In the genomic region with DNA sequence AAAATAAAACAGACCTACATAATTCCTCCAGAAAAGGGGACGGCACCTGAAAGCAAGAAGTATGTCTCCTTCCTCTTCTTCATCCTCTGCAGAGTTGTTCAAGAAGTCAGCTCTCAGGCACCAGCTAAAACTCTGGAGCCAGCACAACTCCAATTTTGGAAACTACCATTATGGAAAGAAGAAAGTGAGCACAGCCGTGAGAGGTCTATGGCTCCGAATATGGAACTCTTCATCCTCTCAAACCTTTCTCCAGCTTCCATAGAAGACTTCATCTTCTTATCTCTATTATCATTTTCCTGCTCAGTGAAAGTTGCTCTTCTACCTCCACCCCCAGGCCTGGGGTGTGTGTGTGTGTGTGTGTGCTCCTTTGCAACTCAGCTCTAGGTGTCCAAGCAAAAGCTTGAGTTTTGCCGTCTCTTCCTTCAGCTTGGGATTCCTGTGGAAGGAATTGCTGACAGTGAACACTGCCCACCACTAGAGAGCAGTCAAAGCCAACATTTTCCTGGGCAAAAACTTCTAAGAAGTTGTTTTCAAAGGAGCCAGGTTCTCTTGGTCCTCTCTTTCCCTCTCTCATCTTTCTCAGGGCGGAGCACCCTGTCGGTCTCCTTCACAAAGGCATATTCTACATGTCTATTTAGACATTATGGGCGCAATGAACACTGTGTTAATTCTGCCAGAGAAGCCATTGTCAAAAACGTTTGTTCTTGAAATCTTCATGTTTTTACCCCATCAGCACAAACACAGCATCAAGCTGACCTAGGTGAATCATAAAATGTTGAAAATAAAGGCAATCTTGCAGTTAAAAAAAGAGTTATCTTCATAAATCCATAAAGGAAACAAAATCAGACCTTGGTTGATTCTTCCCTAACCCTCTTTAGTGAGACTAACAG, we compare ENCODE assay signal across 8 cellular contexts.
DNase-seq lines count a peak whose midpoint lies in the region; ATAC-seq, FAIRE-seq and TF ChIP-seq lines count a peak whose summit lies in the region.

No MANE protein-coding gene starts in this region.

- no peak overlapping the region for H3K4me3 ChIP-seq in AG09309 (ENCODE audit: control insufficient read depth, low read depth, low read length)
- H3K4me3 ChIP-seq in tibial artery, result peak overlapping the region; percentile 13 to 21

- intact Hi-C loops in tibial artery (cut with DNase I; ENCODE audit: low total_unique reads), result loop anchor here (10.0 kb wide), 1 partner anchor 799 kb away; no protein-coding TSS in a partner anchor

- H3K27me3 Mint-ChIP-seq in brain, result peaks cover 11% of the 10 kb centered on the region

- peaks cover 0 to 11% (median 4%) of the 10 kb centered on the region in 5 experiments for H3K9me3 Mint-ChIP-seq in brain

- H3K4me1 ChIP-seq in tibial artery, result peaks cover 0 to 10% (median 0%) of the 10 kb centered on the region in 4 donors

- peak; percentile 85 for FAIRE-seq in islet of Langerhans (lab: Jason Lieb, UNC)

- ATAC-seq in GM19351 (IDR thresholded peaks at IDR 0.05; ENCODE audit: unreplicated experiment) (peak; percentile 57), GM21367 (IDR thresholded peaks at IDR 0.05; ENCODE audit: unreplicated experiment) (no peak)

- peak overlapping the region in 1 of 5 experiments; percentile 35 for H3K27ac Mint-ChIP-seq in brain

- peaks cover 21% of the 10 kb centered on the region for H3K4me1 Mint-ChIP-seq in brain

- DNase-seq in AG09309 (ENCODE audit: low read depth) (no peak), NCI-H345 (lab: John Stamatoyannopoulos, UW) (peak; percentile 74), tibial artery (peak; percentile 20 to 68), NCI-H2029 treated with DMSO at 0.1 percent for 48 hours (lab: John Stamatoyannopoulos, UW) (no peak)

- H3K9me3 ChIP-seq in tibial artery, result no peaks in the 10 kb centered on the region

- H3K4me3 Mint-ChIP-seq in brain, result no peak overlapping the region

- H3K36me3 Mint-ChIP-seq in brain, result no peaks in the 10 kb centered on the region

- peak; percentile 83 for TF ChIP-seq CTCF in AG09309 (IDR thresholded peaks at IDR 0.05; ENCODE audit: control insufficient read depth, insufficient read depth, low read depth, low read length, missing control alignments)
- TF ChIP-seq CTCF in brain (conservative IDR thresholded peaks at IDR 0.05), result peak; percentile 80 to 85
- peak; percentile 58 to 68 for TF ChIP-seq CTCF in tibial artery (IDR thresholded peaks at IDR 0.05)

- H3K27me3 ChIP-seq in tibial artery, result no peaks in the 10 kb centered on the region

- no peaks in the 10 kb centered on the region for H3K36me3 ChIP-seq in tibial artery

- peak overlapping the region in 1 of 2 donors; percentile 0 for H3K27ac ChIP-seq in tibial artery

Comparison
In these comparisons a context has a peak if more than half of its experiments do, and no peak if none do; other contexts are left out.
1. DNase-seq: peak in NCI-H345 (single experiment) and tibial artery (2 of 2); none in AG09309 (single experiment) and NCI-H2029 treated with DMSO at 0.1 percent for 48 hours (single experiment).
2. Peak in every context shown above with its lines, with median percentiles within 50 percentile points of each other: CTCF ChIP-seq.